ENCODE assay signal across 16 cellular contexts in the genomic region with DNA sequence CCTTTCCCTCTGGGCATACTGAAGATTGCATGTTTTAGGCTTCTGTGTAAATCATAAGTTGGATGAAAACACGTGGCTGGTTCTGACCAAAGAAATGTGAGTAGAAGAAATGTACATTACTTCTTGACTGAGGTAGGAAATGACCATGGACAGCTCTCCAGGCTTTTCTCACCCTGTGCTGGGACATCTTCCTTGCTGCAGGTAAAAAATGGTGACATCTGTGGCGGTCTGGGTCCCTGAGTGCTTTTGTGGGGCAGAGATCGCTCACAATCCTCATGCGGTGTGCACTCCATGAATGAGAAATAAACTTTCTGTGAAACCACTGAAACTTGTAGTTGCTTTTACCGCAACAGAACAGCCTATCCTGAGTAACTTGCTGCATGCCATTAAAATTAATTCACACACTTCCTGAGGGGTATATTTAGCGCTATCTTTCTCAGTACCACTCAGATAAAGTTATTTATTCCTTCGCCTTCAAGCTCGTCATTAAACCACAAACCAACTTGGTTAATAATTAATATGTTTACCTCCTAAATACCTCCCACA.
"Had no signal": no experiment of that assay in that cellular context is flagged by ENCODE, and none has a peak within 500 bp of the region (broad histone marks: within the 10 kb centered on the region; RNA-seq: fewer than 3 reads in every experiment).

No MANE protein-coding gene starts in this region.

- H3K4me3 ChIP-seq: breast epithelium, esophagus muscularis mucosa, heart right ventricle, skin epidermis, transverse colon had no signal

- ATAC-seq: activated CD8-positive, alpha-beta memory T cell treated with anti-CD3 and anti-CD28 coated beads, Interleukin-2, amount 10 ng/mL, durations not matched to agents 7 days and 5 days; activated T-helper 17 cell treated with anti-CD3 and anti-CD28 coated beads, Interleukin-2, amount 50 U/mL, for 72 hours; heart right ventricle; left ventricle myocardium superior; right cardiac atrium; stimulated activated naive CD8-positive, alpha-beta T cell treated with anti-CD3 and anti-CD28 coated beads, Interleukin-15, Interleukin-2, amounts not matched to agents 100 U/mL and 50 U/mL, for 24 hours had no signal

- H3K27me3 ChIP-seq: breast epithelium, esophagus muscularis mucosa, heart right ventricle, transverse colon had no signal

- H3K4me1 ChIP-seq: breast epithelium, esophagus muscularis mucosa, heart right ventricle, transverse colon had no signal

- H3K36me3 ChIP-seq: breast epithelium, esophagus muscularis mucosa, heart right ventricle, transverse colon had no signal

- H3K9me3 ChIP-seq: breast epithelium, esophagus muscularis mucosa, transverse colon had no signal

- DNase-seq: activated CD4-positive, alpha-beta memory T cell treated with anti-CD3 and anti-CD28 coated beads, Interleukin-2, amount 10 ng/mL, durations not matched to agents 7 days and 5 days; activated CD4-positive, alpha-beta T cell treated with anti-CD3 and anti-CD28 coated beads for 48 hours; activated CD4-positive, CD25-positive, alpha-beta regulatory T cell; activated CD8-positive, alpha-beta memory T cell treated with anti-CD3 and anti-CD28 coated beads, Interleukin-2, amount 10 ng/mL, durations not matched to agents 7 days and 5 days; activated naive CD4-positive, alpha-beta T cell treated with Interleukin-2 at 50 U/mL for 16 hours; anterior cingulate cortex; effector CD8-positive, alpha-beta T cell; heart right ventricle; left ventricle myocardium superior; right cardiac atrium; stimulated activated naive CD8-positive, alpha-beta T cell treated with anti-CD3 and anti-CD28 coated beads, Interleukin-15, Interleukin-2, amounts not matched to agents 100 U/mL and 50 U/mL, for 24 hours; transverse colon had no signal

- H3K27ac ChIP-seq: breast epithelium, esophagus muscularis mucosa, heart right ventricle, skin epidermis, transverse colon had no signal
